In the genomic region with DNA sequence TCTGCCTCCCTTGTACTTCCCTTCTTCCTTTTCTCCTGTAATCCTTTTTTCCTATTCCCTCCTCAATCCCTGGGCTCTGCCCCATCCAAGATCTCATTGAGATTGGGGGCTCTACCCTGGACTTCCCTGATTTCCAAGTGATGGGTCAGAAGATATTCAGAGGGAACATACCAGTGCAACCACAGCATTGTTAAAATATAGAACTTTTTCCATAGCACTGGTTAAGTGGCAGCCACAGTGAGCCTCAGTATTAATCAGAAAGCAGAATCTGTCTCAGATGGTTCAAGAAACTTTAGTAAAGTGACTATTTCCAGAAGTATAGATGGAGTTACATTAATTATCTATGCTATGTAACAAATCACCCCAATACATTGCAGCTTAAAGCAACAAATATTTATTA, we compare ENCODE assay signal across 1 cellular context.
TF ChIP-seq lines count a peak whose summit lies in the region.

No MANE protein-coding gene starts in this region.

TF ChIP-seq in GM23338, 12 proteins besides CTCF, POLR2A, EP300 and RAD21:
- TF ChIP-seq ZNF114 (CRISPR knock-in tag; IDR thresholded peaks at IDR 0.05) (no peak), NANOG (IDR thresholded peaks at IDR 0.05; ENCODE audit: borderline replicate concordance) (no peak), STAT1 (IDR thresholded peaks at IDR 0.05; ENCODE audit: unreplicated experiment) (no peak), CREB1 (CRISPR knock-in tag; IDR thresholded peaks at IDR 0.05; ENCODE audit: low read depth) (no peak), POLR2AphosphoS5 (IDR thresholded peaks at IDR 0.05; ENCODE audit: low read depth) (no peak), JUNB (IDR thresholded peaks at IDR 0.05; ENCODE audit: unreplicated experiment) (no peak), EZH2phosphoT487 (IDR thresholded peaks at IDR 0.05; ENCODE audit: unreplicated experiment) (no peak), ZNF331 (CRISPR knock-in tag; IDR thresholded peaks at IDR 0.05; ENCODE audit: low read depth) (no peak), EZH2 (IDR thresholded peaks at IDR 0.05; ENCODE audit: low read depth, unreplicated experiment) (no peak)
- TF ChIP-seq, protein P1, sequence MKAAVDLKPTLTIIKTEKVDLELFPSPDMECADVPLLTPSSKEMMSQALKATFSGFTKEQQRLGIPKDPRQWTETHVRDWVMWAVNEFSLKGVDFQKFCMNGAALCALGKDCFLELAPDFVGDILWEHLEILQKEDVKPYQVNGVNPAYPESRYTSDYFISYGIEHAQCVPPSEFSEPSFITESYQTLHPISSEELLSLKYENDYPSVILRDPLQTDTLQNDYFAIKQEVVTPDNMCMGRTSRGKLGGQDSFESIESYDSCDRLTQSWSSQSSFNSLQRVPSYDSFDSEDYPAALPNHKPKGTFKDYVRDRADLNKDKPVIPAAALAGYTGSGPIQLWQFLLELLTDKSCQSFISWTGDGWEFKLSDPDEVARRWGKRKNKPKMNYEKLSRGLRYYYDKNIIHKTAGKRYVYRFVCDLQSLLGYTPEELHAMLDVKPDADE (IDR thresholded peaks at IDR 0.05), result no peak
- TF ChIP-seq, protein P2, sequence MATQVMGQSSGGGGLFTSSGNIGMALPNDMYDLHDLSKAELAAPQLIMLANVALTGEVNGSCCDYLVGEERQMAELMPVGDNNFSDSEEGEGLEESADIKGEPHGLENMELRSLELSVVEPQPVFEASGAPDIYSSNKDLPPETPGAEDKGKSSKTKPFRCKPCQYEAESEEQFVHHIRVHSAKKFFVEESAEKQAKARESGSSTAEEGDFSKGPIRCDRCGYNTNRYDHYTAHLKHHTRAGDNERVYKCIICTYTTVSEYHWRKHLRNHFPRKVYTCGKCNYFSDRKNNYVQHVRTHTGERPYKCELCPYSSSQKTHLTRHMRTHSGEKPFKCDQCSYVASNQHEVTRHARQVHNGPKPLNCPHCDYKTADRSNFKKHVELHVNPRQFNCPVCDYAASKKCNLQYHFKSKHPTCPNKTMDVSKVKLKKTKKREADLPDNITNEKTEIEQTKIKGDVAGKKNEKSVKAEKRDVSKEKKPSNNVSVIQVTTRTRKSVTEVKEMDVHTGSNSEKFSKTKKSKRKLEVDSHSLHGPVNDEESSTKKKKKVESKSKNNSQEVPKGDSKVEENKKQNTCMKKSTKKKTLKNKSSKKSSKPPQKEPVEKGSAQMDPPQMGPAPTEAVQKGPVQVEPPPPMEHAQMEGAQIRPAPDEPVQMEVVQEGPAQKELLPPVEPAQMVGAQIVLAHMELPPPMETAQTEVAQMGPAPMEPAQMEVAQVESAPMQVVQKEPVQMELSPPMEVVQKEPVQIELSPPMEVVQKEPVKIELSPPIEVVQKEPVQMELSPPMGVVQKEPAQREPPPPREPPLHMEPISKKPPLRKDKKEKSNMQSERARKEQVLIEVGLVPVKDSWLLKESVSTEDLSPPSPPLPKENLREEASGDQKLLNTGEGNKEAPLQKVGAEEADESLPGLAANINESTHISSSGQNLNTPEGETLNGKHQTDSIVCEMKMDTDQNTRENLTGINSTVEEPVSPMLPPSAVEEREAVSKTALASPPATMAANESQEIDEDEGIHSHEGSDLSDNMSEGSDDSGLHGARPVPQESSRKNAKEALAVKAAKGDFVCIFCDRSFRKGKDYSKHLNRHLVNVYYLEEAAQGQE (IDR thresholded peaks at IDR 0.05; ENCODE audit: unreplicated experiment), result no peak
- TF ChIP-seq, protein P3, sequence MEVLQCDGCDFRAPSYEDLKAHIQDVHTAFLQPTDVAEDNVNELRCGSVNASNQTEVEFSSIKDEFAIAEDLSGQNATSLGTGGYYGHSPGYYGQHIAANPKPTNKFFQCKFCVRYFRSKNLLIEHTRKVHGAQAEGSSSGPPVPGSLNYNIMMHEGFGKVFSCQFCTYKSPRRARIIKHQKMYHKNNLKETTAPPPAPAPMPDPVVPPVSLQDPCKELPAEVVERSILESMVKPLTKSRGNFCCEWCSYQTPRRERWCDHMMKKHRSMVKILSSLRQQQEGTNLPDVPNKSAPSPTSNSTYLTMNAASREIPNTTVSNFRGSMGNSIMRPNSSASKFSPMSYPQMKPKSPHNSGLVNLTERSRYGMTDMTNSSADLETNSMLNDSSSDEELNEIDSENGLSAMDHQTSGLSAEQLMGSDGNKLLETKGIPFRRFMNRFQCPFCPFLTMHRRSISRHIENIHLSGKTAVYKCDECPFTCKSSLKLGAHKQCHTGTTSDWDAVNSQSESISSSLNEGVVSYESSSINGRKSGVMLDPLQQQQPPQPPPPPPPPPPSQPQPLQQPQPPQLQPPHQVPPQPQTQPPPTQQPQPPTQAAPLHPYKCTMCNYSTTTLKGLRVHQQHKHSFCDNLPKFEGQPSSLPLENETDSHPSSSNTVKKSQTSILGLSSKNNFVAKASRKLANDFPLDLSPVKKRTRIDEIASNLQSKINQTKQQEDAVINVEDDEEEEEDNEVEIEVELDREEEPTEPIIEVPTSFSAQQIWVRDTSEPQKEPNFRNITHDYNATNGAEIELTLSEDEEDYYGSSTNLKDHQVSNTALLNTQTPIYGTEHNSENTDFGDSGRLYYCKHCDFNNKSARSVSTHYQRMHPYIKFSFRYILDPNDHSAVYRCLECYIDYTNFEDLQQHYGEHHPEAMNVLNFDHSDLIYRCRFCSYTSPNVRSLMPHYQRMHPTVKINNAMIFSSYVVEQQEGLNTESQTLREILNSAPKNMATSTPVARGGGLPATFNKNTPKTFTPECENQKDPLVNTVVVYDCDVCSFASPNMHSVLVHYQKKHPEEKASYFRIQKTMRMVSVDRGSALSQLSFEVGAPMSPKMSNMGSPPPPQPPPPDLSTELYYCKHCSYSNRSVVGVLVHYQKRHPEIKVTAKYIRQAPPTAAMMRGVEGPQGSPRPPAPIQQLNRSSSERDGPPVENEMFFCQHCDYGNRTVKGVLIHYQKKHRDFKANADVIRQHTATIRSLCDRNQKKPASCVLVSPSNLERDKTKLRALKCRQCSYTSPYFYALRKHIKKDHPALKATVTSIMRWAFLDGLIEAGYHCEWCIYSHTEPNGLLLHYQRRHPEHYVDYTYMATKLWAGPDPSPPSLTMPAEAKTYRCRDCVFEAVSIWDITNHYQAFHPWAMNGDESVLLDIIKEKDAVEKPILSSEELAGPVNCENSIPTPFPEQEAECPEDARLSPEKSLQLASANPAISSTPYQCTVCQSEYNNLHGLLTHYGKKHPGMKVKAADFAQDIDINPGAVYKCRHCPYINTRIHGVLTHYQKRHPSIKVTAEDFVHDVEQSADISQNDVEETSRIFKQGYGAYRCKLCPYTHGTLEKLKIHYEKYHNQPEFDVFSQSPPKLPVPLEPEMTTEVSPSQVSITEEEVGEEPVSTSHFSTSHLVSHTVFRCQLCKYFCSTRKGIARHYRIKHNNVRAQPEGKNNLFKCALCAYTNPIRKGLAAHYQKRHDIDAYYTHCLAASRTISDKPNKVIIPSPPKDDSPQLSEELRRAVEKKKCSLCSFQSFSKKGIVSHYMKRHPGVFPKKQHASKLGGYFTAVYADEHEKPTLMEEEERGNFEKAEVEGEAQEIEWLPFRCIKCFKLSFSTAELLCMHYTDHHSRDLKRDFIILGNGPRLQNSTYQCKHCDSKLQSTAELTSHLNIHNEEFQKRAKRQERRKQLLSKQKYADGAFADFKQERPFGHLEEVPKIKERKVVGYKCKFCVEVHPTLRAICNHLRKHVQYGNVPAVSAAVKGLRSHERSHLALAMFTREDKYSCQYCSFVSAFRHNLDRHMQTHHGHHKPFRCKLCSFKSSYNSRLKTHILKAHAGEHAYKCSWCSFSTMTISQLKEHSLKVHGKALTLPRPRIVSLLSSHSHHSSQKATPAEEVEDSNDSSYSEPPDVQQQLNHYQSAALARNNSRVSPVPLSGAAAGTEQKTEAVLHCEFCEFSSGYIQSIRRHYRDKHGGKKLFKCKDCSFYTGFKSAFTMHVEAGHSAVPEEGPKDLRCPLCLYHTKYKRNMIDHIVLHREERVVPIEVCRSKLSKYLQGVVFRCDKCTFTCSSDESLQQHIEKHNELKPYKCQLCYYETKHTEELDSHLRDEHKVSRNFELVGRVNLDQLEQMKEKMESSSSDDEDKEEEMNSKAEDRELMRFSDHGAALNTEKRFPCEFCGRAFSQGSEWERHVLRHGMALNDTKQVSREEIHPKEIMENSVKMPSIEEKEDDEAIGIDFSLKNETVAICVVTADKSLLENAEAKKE (CRISPR knock-in tag; IDR thresholded peaks at IDR 0.05), result no peak
